ENCODE assay signal across 19 cellular contexts in genomic region chr11:131683666-131684065, GRCh38.
"Had no signal": no experiment of that assay in that cellular context is flagged by ENCODE, and none has a peak within 500 bp of the region (broad histone marks: within the 10 kb centered on the region; RNA-seq: fewer than 3 reads in every experiment).

No MANE protein-coding gene starts in this region.

- H3K27me3 Mint-ChIP-seq: effector memory CD8-positive, alpha-beta T cell had no signal

- H3K27ac ChIP-seq: foreskin keratinocyte, heart left ventricle, parathyroid adenoma, psoas muscle, spleen, tibial artery had no signal

- H3K27ac Mint-ChIP-seq: effector memory CD8-positive, alpha-beta T cell; naive thymus-derived CD8-positive, alpha-beta T cell; stimulated activated memory B cell treated with anti-CD40 and anti-IgM and Interleukin-4, amounts not matched to agents 10 μg/mL and 1 μg/mL and 100 μg/mL, for 72 hours; stimulated activated naive CD8-positive, alpha-beta T cell treated with anti-CD3 and anti-CD28 coated beads, Interleukin-15, Interleukin-2, amounts not matched to agents 100 ng/mL and 50 ng/mL, for 24 hours had no signal

- DNase-seq: effector memory CD8-positive, alpha-beta T cell; erythroblast; foreskin keratinocyte; heart left ventricle; hippocampal formation; kidney glomerular epithelial cell; mammary epithelial cell; mucosa of descending colon; naive thymus-derived CD8-positive, alpha-beta T cell; psoas muscle; spleen; stimulated activated CD4-positive, alpha-beta T cell treated with anti-CD3 and anti-CD28 coated beads, Interleukin-15, amount 100 ng/mL, for 24 hours; stimulated activated CD4-positive, alpha-beta T cell treated with anti-CD3 and anti-CD28 coated beads, Interleukin-1b, Interleukin-23, amount 100 ng/mL, for 48 hours; stimulated activated CD4-positive, alpha-beta T cell treated with anti-CD3 and anti-CD28 coated beads, Interleukin-4, amount 100 ng/mL, for 24 hours had no signal

- H3K9me3 ChIP-seq: heart left ventricle, mucosa of descending colon, psoas muscle, spleen, tibial artery had no signal

- H3K36me3 Mint-ChIP-seq: naive thymus-derived CD8-positive, alpha-beta T cell; stimulated activated memory B cell treated with anti-CD40 and anti-IgM and Interleukin-4, amounts not matched to agents 10 μg/mL and 1 μg/mL and 100 μg/mL, for 72 hours had no signal

- ATAC-seq: effector memory CD8-positive, alpha-beta T cell; foreskin keratinocyte; heart left ventricle; mucosa of descending colon; naive thymus-derived CD8-positive, alpha-beta T cell; psoas muscle; sciatic nerve; stimulated activated memory B cell treated with anti-CD40 and anti-IgM and Interleukin-4, amounts not matched to agents 10 μg/mL and 1 μg/mL and 100 μg/mL, for 72 hours had no signal

- H3K4me3 Mint-ChIP-seq: effector memory CD8-positive, alpha-beta T cell; naive thymus-derived CD8-positive, alpha-beta T cell; stimulated activated memory B cell treated with anti-CD40 and anti-IgM and Interleukin-4, amounts not matched to agents 10 μg/mL and 1 μg/mL and 100 μg/mL, for 72 hours; stimulated activated naive CD8-positive, alpha-beta T cell treated with anti-CD3 and anti-CD28 coated beads, Interleukin-15, Interleukin-2, amounts not matched to agents 100 ng/mL and 50 ng/mL, for 24 hours had no signal

- H3K4me1 ChIP-seq: foreskin keratinocyte, psoas muscle had no signal

- H3K36me3 ChIP-seq: heart left ventricle, spleen, tibial artery had no signal

- H3K4me1 Mint-ChIP-seq: stimulated activated memory B cell treated with anti-CD40 and anti-IgM and Interleukin-4, amounts not matched to agents 10 μg/mL and 1 μg/mL and 100 μg/mL, for 72 hours had no signal

- H3K9me3 Mint-ChIP-seq: naive thymus-derived CD8-positive, alpha-beta T cell; stimulated activated memory B cell treated with anti-CD40 and anti-IgM and Interleukin-4, amounts not matched to agents 10 μg/mL and 1 μg/mL and 100 μg/mL, for 72 hours; stimulated activated naive CD8-positive, alpha-beta T cell treated with anti-CD3 and anti-CD28 coated beads, Interleukin-15, Interleukin-2, amounts not matched to agents 100 ng/mL and 50 ng/mL, for 24 hours had no signal

- H3K4me3 ChIP-seq: heart left ventricle, mucosa of descending colon, psoas muscle, spleen, tibial artery had no signal
